In genomic region chr18:51195602-51196115, GRCh38 we compare ENCODE assay signal across 1 cellular context.
TF ChIP-seq lines count a peak whose summit lies in the region.

No MANE protein-coding gene starts in this region.

TF ChIP-seq in HepG2, 621 proteins besides CTCF, POLR2A, EP300 and RAD21 (continued from another document and continues in another):
- TF ChIP-seq, protein P1, sequence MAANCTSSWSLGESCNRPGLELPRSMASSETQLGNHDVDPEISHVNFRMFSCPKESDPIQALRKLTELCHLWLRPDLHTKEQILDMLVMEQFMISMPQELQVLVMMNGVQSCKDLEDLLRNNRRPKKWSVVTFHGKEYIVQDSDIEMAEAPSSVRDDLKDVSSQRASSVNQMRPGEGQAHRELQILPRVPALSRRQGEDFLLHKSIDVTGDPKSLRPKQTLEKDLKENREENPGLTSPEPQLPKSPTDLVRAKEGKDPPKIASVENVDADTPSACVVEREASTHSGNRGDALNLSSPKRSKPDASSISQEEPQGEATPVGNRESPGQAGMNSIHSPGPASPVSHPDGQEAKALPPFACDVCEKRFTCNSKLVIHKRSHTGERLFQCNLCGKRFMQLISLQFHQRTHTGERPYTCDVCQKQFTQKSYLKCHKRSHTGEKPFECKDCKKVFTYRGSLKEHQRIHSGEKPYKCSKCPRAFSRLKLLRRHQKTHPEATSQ (CRISPR knock-in tag; IDR thresholded peaks at IDR 0.05; ENCODE audit: borderline replicate concordance), result peak; percentile 46; the same call in 1 of the 2 replicates
- TF ChIP-seq, protein P2, sequence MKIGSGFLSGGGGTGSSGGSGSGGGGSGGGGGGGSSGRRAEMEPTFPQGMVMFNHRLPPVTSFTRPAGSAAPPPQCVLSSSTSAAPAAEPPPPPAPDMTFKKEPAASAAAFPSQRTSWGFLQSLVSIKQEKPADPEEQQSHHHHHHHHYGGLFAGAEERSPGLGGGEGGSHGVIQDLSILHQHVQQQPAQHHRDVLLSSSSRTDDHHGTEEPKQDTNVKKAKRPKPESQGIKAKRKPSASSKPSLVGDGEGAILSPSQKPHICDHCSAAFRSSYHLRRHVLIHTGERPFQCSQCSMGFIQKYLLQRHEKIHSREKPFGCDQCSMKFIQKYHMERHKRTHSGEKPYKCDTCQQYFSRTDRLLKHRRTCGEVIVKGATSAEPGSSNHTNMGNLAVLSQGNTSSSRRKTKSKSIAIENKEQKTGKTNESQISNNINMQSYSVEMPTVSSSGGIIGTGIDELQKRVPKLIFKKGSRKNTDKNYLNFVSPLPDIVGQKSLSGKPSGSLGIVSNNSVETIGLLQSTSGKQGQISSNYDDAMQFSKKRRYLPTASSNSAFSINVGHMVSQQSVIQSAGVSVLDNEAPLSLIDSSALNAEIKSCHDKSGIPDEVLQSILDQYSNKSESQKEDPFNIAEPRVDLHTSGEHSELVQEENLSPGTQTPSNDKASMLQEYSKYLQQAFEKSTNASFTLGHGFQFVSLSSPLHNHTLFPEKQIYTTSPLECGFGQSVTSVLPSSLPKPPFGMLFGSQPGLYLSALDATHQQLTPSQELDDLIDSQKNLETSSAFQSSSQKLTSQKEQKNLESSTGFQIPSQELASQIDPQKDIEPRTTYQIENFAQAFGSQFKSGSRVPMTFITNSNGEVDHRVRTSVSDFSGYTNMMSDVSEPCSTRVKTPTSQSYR (CRISPR knock-in tag; IDR thresholded peaks at IDR 0.05; ENCODE audit: borderline replicate concordance), result peak; percentile 72; the same call in 1 of the 2 replicates
- TF ChIP-seq ZNF326 (CRISPR knock-in tag; IDR thresholded peaks at IDR 0.05; ENCODE audit: borderline replicate concordance) (no peak), SOX13 (IDR thresholded peaks at IDR 0.05) (no peak), SOX13 (CRISPR knock-in tag; conservative IDR thresholded peaks at IDR 0.05 in 1 of 2, IDR thresholded peaks at IDR 0.05 in 1 of 2) (peak in 1 of 2 experiments; percentile 65; a peak in 1 of 4 replicates), ZNF468 (CRISPR knock-in tag; IDR thresholded peaks at IDR 0.05) (no peak), ZNF460 (CRISPR knock-in tag; IDR thresholded peaks at IDR 0.05; ENCODE audit: borderline replicate concordance) (no peak), IRX3 (CRISPR knock-in tag; IDR thresholded peaks at IDR 0.05; ENCODE audit: borderline replicate concordance, low read depth) (no peak), ERF (CRISPR knock-in tag; IDR thresholded peaks at IDR 0.05) (no peak), MIER3 (CRISPR knock-in tag; IDR thresholded peaks at IDR 0.05; ENCODE audit: borderline replicate concordance) (no peak), ZBTB20 (CRISPR knock-in tag; IDR thresholded peaks at IDR 0.05; ENCODE audit: borderline replicate concordance, low read depth) (no peak), TBX2 (CRISPR knock-in tag; IDR thresholded peaks at IDR 0.05; ENCODE audit: borderline replicate concordance) (no peak), CAMTA2 (CRISPR knock-in tag; IDR thresholded peaks at IDR 0.05; ENCODE audit: borderline replicate concordance) (no peak), SNAPC4 (CRISPR knock-in tag; IDR thresholded peaks at IDR 0.05) (no peak), ZNF781 (CRISPR knock-in tag; IDR thresholded peaks at IDR 0.05; ENCODE audit: borderline replicate concordance, not compliant biosample characterization) (no peak), SOX6 (IDR thresholded peaks at IDR 0.05) (no peak), SOX6 (CRISPR knock-in tag; IDR thresholded peaks at IDR 0.05) (peak; percentile 51; the same call in 1 of the 2 replicates), PATZ1 (CRISPR knock-in tag; IDR thresholded peaks at IDR 0.05) (no peak)
- TF ChIP-seq, protein P3, sequence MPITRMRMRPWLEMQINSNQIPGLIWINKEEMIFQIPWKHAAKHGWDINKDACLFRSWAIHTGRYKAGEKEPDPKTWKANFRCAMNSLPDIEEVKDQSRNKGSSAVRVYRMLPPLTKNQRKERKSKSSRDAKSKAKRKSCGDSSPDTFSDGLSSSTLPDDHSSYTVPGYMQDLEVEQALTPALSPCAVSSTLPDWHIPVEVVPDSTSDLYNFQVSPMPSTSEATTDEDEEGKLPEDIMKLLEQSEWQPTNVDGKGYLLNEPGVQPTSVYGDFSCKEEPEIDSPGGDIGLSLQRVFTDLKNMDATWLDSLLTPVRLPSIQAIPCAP (CRISPR knock-in tag; IDR thresholded peaks at IDR 0.05; ENCODE audit: low read depth), result no peak
- TF ChIP-seq, protein P4, sequence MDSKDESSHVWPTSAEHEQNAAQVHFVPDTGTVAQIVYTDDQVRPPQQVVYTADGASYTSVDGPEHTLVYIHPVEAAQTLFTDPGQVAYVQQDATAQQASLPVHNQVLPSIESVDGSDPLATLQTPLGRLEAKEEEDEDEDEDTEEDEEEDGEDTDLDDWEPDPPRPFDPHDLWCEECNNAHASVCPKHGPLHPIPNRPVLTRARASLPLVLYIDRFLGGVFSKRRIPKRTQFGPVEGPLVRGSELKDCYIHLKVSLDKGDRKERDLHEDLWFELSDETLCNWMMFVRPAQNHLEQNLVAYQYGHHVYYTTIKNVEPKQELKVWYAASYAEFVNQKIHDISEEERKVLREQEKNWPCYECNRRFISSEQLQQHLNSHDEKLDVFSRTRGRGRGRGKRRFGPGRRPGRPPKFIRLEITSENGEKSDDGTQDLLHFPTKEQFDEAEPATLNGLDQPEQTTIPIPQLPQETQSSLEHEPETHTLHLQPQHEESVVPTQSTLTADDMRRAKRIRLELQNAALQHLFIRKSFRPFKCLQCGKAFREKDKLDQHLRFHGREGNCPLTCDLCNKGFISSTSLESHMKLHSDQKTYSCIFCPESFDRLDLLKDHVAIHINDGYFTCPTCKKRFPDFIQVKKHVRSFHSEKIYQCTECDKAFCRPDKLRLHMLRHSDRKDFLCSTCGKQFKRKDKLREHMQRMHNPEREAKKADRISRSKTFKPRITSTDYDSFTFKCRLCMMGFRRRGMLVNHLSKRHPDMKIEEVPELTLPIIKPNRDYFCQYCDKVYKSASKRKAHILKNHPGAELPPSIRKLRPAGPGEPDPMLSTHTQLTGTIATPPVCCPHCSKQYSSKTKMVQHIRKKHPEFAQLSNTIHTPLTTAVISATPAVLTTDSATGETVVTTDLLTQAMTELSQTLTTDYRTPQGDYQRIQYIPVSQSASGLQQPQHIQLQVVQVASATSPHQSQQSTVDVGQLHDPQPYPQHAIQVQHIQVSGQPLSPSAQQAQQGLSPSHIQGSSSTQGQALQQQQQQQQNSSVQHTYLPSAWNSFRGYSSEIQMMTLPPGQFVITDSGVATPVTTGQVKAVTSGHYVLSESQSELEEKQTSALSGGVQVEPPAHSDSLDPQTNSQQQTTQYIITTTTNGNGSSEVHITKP (CRISPR knock-in tag; IDR thresholded peaks at IDR 0.05; ENCODE audit: low read depth), result no peak
- TF ChIP-seq, protein P5, sequence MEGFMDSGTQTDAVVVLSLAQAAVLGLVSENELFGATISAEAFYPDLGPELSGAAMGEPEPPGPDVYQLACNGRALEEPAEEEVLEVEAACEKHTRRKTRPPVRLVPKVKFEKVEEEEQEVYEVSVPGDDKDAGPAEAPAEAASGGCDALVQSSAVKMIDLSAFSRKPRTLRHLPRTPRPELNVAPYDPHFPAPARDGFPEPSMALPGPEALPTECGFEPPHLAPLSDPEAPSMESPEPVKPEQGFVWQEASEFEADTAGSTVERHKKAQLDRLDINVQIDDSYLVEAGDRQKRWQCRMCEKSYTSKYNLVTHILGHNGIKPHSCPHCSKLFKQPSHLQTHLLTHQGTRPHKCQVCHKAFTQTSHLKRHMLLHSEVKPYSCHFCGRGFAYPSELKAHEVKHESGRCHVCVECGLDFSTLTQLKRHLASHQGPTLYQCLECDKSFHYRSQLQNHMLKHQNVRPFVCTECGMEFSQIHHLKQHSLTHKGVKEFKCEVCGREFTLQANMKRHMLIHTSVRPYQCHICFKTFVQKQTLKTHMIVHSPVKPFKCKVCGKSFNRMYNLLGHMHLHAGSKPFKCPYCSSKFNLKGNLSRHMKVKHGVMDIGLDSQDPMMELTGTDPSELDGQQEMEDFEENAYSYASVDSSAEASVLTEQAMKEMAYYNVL (CRISPR knock-in tag; IDR thresholded peaks at IDR 0.05; ENCODE audit: borderline replicate concordance), result no peak
- TF ChIP-seq, protein P6, sequence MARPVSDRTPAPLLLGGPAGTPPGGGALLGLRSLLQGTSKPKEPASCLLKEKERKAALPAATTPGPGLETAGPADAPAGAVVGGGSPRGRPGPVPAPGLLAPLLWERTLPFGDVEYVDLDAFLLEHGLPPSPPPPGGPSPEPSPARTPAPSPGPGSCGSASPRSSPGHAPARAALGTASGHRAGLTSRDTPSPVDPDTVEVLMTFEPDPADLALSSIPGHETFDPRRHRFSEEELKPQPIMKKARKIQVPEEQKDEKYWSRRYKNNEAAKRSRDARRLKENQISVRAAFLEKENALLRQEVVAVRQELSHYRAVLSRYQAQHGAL (CRISPR knock-in tag; IDR thresholded peaks at IDR 0.05; ENCODE audit: not compliant biosample characterization), result no peak
- TF ChIP-seq, protein P7, sequence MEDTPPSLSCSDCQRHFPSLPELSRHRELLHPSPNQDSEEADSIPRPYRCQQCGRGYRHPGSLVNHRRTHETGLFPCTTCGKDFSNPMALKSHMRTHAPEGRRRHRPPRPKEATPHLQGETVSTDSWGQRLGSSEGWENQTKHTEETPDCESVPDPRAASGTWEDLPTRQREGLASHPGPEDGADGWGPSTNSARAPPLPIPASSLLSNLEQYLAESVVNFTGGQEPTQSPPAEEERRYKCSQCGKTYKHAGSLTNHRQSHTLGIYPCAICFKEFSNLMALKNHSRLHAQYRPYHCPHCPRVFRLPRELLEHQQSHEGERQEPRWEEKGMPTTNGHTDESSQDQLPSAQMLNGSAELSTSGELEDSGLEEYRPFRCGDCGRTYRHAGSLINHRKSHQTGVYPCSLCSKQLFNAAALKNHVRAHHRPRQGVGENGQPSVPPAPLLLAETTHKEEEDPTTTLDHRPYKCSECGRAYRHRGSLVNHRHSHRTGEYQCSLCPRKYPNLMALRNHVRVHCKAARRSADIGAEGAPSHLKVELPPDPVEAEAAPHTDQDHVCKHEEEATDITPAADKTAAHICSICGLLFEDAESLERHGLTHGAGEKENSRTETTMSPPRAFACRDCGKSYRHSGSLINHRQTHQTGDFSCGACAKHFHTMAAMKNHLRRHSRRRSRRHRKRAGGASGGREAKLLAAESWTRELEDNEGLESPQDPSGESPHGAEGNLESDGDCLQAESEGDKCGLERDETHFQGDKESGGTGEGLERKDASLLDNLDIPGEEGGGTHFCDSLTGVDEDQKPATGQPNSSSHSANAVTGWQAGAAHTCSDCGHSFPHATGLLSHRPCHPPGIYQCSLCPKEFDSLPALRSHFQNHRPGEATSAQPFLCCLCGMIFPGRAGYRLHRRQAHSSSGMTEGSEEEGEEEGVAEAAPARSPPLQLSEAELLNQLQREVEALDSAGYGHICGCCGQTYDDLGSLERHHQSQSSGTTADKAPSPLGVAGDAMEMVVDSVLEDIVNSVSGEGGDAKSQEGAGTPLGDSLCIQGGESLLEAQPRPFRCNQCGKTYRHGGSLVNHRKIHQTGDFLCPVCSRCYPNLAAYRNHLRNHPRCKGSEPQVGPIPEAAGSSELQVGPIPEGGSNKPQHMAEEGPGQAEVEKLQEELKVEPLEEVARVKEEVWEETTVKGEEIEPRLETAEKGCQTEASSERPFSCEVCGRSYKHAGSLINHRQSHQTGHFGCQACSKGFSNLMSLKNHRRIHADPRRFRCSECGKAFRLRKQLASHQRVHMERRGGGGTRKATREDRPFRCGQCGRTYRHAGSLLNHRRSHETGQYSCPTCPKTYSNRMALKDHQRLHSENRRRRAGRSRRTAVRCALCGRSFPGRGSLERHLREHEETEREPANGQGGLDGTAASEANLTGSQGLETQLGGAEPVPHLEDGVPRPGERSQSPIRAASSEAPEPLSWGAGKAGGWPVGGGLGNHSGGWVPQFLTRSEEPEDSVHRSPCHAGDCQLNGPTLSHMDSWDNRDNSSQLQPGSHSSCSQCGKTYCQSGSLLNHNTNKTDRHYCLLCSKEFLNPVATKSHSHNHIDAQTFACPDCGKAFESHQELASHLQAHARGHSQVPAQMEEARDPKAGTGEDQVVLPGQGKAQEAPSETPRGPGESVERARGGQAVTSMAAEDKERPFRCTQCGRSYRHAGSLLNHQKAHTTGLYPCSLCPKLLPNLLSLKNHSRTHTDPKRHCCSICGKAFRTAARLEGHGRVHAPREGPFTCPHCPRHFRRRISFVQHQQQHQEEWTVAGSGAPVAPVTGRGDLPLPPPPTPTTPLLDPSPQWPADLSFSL (CRISPR knock-in tag; IDR thresholded peaks at IDR 0.05), result 0 out of 2 replicates have a peak, but pooled peaks have one; percentile 24
